9 cellular contexts compared by ENCODE assay signal in genomic region chr1:161139765-161140164, GRCh38. TPM values are rescaled to one million over a fixed set of nuclear protein-coding genes. Genes with fewer than 3 reads are reported as not detected.
A peak's percentile ranks its signal among the peaks of the same experiment; 100 is the strongest.
DNase-seq lines count a peak whose midpoint lies in the region; ATAC-seq lines count a peak whose summit lies in the region.
"Had no signal": no experiment of that assay in that cellular context is flagged by ENCODE, and none has a peak within 500 bp of the region (broad histone marks: within the 10 kb centered on the region; RNA-seq: fewer than 3 reads in every experiment).

No MANE protein-coding gene starts in this region.

- ATAC-seq in naive thymus-derived CD8-positive, alpha-beta T cell, result peak; percentile 54 to 59
- ATAC-seq in HG03520 (IDR thresholded peaks at IDR 0.05; ENCODE audit: unreplicated experiment), result no peak

- H3K4me1 Mint-ChIP-seq in naive thymus-derived CD8-positive, alpha-beta T cell, result peaks cover 7 to 23% (median 16%) of the 10 kb centered on the region in 4 donors

- H3K9me3 Mint-ChIP-seq in naive thymus-derived CD8-positive, alpha-beta T cell, result no peaks in the 10 kb centered on the region
- H3K9me3 Mint-ChIP-seq: T-helper 1 cell treated with Interleukin-12 subunit alpha and Interleukin-12 subunit beta and Interleukin-4 antibody, amounts not matched to agents 30 μg/mL and 1 μg/mL, for 36 hours had no signal

- POLR2A ChIA-PET in naive thymus-derived CD8-positive, alpha-beta T cell (lab: Charles Lee), result interaction anchor here (3.5 kb wide), 1 partner anchor 8 kb away, joined by 14 read pairs; the partner anchor contains the start of gene DEDD

- DNase-seq in DMS 273 (lab: John Stamatoyannopoulos, UW; ENCODE audit: unreplicated experiment) (peak; percentile 67), DMS 273 treated with DMSO at 0.1 percent for 48 hours (lab: John Stamatoyannopoulos, UW) (no peak), HPDE6-E6E7 (ENCODE audit: extremely low spot score) (peak; percentile 39), SK-N-DZ (ENCODE audit: low spot score) (peak; percentile 52), NCI-H2029 (lab: John Stamatoyannopoulos, UW) (no peak)
- peak; percentile 6 for DNase-seq in effector CD8-positive, alpha-beta T cell (lab: John Stamatoyannopoulos, UW)
- DNase-seq in naive thymus-derived CD8-positive, alpha-beta T cell, result peak in 5 of 10 donors; percentile 20 to 53 (median 45)

- H3K36me3 Mint-ChIP-seq in naive thymus-derived CD8-positive, alpha-beta T cell, result no peaks in the 10 kb centered on the region

- no peaks in the 10 kb centered on the region for H3K27me3 Mint-ChIP-seq in naive thymus-derived CD8-positive, alpha-beta T cell

- no peak overlapping the region for H3K27ac Mint-ChIP-seq in naive thymus-derived CD8-positive, alpha-beta T cell
- H3K27ac Mint-ChIP-seq: T-helper 1 cell treated with Interleukin-12 subunit alpha and Interleukin-12 subunit beta and Interleukin-4 antibody, amounts not matched to agents 30 μg/mL and 1 μg/mL, for 36 hours had no signal

- no peak overlapping the region for H3K4me3 Mint-ChIP-seq in naive thymus-derived CD8-positive, alpha-beta T cell
- H3K4me3 Mint-ChIP-seq: T-helper 1 cell treated with Interleukin-12 subunit alpha and Interleukin-12 subunit beta and Interleukin-4 antibody, amounts not matched to agents 30 μg/mL and 1 μg/mL, for 36 hours had no signal

RNA-seq across cellular contexts. Expression of gene DEDD, which starts 7.3 kb away (rescaled TPM):
- polyA plus RNA-seq in SK-N-DZ (2014; cell fraction: cytosol; rRNA removed), result 22.1 and 29.9 TPM in 2 replicates
- polyA plus RNA-seq in SK-N-DZ (2014; cell fraction: nucleus; rRNA removed), result 15.3 and 16.5 TPM in 2 replicates
- total RNA-seq in naive thymus-derived CD8-positive, alpha-beta T cell, result 10 to 100 TPM; 35.3 to 38.6 TPM
- 10 to 100 TPM; 29.0 to 35.4 (median 29.3) TPM for polyA plus RNA-seq in naive thymus-derived CD8-positive, alpha-beta T cell

RNA-seq across cellular contexts. Expression of gene UFC1, which starts 14.0 kb away (rescaled TPM):
- 73.7 and 87.5 TPM in 2 replicates for polyA plus RNA-seq in SK-N-DZ (2014; cell fraction: cytosol; rRNA removed)
- 45.2 and 53.2 TPM in 2 replicates for polyA plus RNA-seq in SK-N-DZ (2014; cell fraction: nucleus; rRNA removed)
- 100 to 1,000 TPM; 116 to 118 TPM for total RNA-seq in naive thymus-derived CD8-positive, alpha-beta T cell
- polyA plus RNA-seq in naive thymus-derived CD8-positive, alpha-beta T cell, result 100 to 1,000 TPM; 148 to 158 (median 155) TPM

RNA-seq across cellular contexts. Expression of gene USP21, which starts 19.5 kb away (rescaled TPM):
- 10.5 and 20.0 TPM in 2 replicates for polyA plus RNA-seq in SK-N-DZ (2014; cell fraction: cytosol; rRNA removed)
- 104 and 163 TPM in 2 replicates for polyA plus RNA-seq in SK-N-DZ (2014; cell fraction: nucleus; rRNA removed)
- total RNA-seq in naive thymus-derived CD8-positive, alpha-beta T cell, result 10 to 100 TPM; 59.2 to 63.8 TPM
- 10 to 100 TPM; 13.8 to 31.4 (median 14.6) TPM for polyA plus RNA-seq in naive thymus-derived CD8-positive, alpha-beta T cell

RNA-seq across cellular contexts. Expression of gene NIT1, which starts 21.9 kb away (rescaled TPM):
- polyA plus RNA-seq in SK-N-DZ (2014; cell fraction: cytosol; rRNA removed), result 46.6 and 48.7 TPM in 2 replicates
- polyA plus RNA-seq in SK-N-DZ (2014; cell fraction: nucleus; rRNA removed), result 70.0 and 87.7 TPM in 2 replicates
- 10 to 100 TPM; 43.5 to 46.4 TPM for total RNA-seq in naive thymus-derived CD8-positive, alpha-beta T cell
- 10 to 100 TPM; 16.8 to 25.0 (median 18.3) TPM for polyA plus RNA-seq in naive thymus-derived CD8-positive, alpha-beta T cell

RNA-seq across cellular contexts. Expression of gene PFDN2, which starts 21.9 kb away (rescaled TPM):
- polyA plus RNA-seq in SK-N-DZ (2014; cell fraction: cytosol; rRNA removed), result 99.2 and 137 TPM in 2 replicates
- polyA plus RNA-seq in SK-N-DZ (2014; cell fraction: nucleus; rRNA removed), result 53.3 and 65.6 TPM in 2 replicates
- 10 to 100 TPM; 37.9 to 41.4 TPM for total RNA-seq in naive thymus-derived CD8-positive, alpha-beta T cell
- polyA plus RNA-seq in naive thymus-derived CD8-positive, alpha-beta T cell, result 10 to 100 TPM; 74.6 to 91.3 (median 86.0) TPM

Comparison
In these comparisons a context has a peak if more than half of its experiments do, and no peak if none do; other contexts are left out.
1. DNase-seq: peak in DMS 273 (single experiment), HPDE6-E6E7 (single experiment), SK-N-DZ (single experiment) and effector CD8-positive, alpha-beta T cell (single experiment); none in DMS 273 treated with DMSO at 0.1 percent for 48 hours (single experiment) and NCI-H2029 (single experiment).